In the genomic region with DNA sequence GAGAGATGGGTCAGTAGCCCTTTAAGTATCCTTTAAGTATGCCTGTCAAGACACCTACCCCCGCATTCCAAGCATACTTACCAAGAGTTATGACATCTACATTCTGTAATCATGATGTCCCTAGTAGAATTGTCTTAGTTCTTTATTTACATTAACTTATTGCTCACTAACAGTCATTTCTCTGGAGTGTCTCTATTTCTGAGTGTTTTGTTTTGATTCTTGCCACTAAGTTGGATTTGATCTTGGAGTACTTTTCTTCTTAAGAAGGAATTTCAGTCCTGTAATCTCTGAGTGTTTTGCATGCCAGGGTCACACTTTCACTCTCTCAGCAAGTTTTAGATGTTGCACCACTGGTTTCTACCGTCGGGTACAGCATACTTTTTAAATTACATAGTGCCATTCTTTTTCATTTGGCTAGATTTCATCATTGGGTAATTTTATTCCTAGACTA, we compare ENCODE assay signal across 14 cellular contexts.
DNase-seq lines count a peak whose midpoint lies in the region; ATAC-seq, FAIRE-seq and TF ChIP-seq lines count a peak whose summit lies in the region.
"Had no signal": no experiment of that assay in that cellular context is flagged by ENCODE, and none has a peak within 500 bp of the region (broad histone marks: within the 10 kb centered on the region; RNA-seq: fewer than 3 reads in every experiment).

No MANE protein-coding gene starts in this region.

- peak in 1 of 2 experiments; percentile 33; a peak in 2 of 5 replicates for TF ChIP-seq RAD21 in A549 (conservative IDR thresholded peaks at IDR 0.05 in 1 of 2, IDR thresholded peaks at IDR 0.05 in 1 of 2)

- H3K9me3 Mint-ChIP-seq in activated CD8-positive, alpha-beta memory T cell treated with anti-CD3 and anti-CD28 coated beads, Interleukin-2, amount 10 ng/mL, durations not matched to agents 7 days and 5 days (ENCODE audit: low read depth) = peaks cover 13% of the 10 kb centered on the region

- H3K4me1 ChIP-seq in A549 = peaks cover 39% of the 10 kb centered on the region
- H3K4me1 ChIP-seq: adrenal gland, BLaER1 had no signal

- ATAC-seq in A549 = peak; percentile 94 to 95
- no peak for ATAC-seq in HG02870 (IDR thresholded peaks at IDR 0.05; ENCODE audit: unreplicated experiment)
- ATAC-seq in activated CD8-positive, alpha-beta memory T cell treated with anti-CD3 and anti-CD28 coated beads, Interleukin-2, amount 10 ng/mL, durations not matched to agents 7 days and 5 days = no peak
- ATAC-seq in HG03139 (IDR thresholded peaks at IDR 0.05; ENCODE audit: unreplicated experiment) = no peak
- ATAC-seq: heart right ventricle, natural killer cell had no signal

- no peak overlapping the region for H3K4me3 Mint-ChIP-seq in activated CD8-positive, alpha-beta memory T cell treated with anti-CD3 and anti-CD28 coated beads, Interleukin-2, amount 10 ng/mL, durations not matched to agents 7 days and 5 days
- H3K4me3 Mint-ChIP-seq: activated CD4-positive, alpha-beta memory T cell treated with anti-CD3 and anti-CD28 coated beads, Interleukin-2, amount 10 ng/mL, durations not matched to agents 7 days and 5 days; natural killer cell had no signal

- no peak overlapping the region for H3K27ac Mint-ChIP-seq in activated CD8-positive, alpha-beta memory T cell treated with anti-CD3 and anti-CD28 coated beads, Interleukin-2, amount 10 ng/mL, durations not matched to agents 7 days and 5 days
- H3K27ac Mint-ChIP-seq: activated CD4-positive, alpha-beta memory T cell treated with anti-CD3 and anti-CD28 coated beads, Interleukin-2, amount 10 ng/mL, durations not matched to agents 7 days and 5 days; natural killer cell had no signal

- TF ChIP-seq EP300 in A549 (IDR thresholded peaks at IDR 0.05) = peak; percentile 53 to 77; a peak in 3 of 5 replicates

- POLR2A ChIA-PET in A549 (lab: Yijun Ruan, JAX) = no interaction called here

- no peaks in the 10 kb centered on the region for H3K4me1 Mint-ChIP-seq in activated CD8-positive, alpha-beta memory T cell treated with anti-CD3 and anti-CD28 coated beads, Interleukin-2, amount 10 ng/mL, durations not matched to agents 7 days and 5 days
- H3K4me1 Mint-ChIP-seq: activated CD4-positive, alpha-beta memory T cell treated with anti-CD3 and anti-CD28 coated beads, Interleukin-2, amount 10 ng/mL, durations not matched to agents 7 days and 5 days; natural killer cell had no signal

- CTCF ChIA-PET in A549 (lab: Yijun Ruan, JAX) = no interaction called here
- CTCF ChIA-PET in activated CD8-positive, alpha-beta memory T cell treated with anti-CD3 and anti-CD28 coated beads, Interleukin-2, amount 10 ng/mL, durations not matched to agents 7 days and 5 days (lab: Charles Lee) = interaction anchor here (1.1 kb wide), 1 partner anchor 18 kb away, joined by 3 read pairs; no protein-coding TSS in a partner anchor

- 0% methylated on average over 3 of the region's 3 CpGs for WGBS in A549 (ENCODE audit: missing lambda C conversion rate)

- FAIRE-seq in A549 (lab: Jason Lieb, UNC) = no peak

- peak overlapping the region; percentile 31 to 47; a peak in 4 of 6 replicates for H3K27ac ChIP-seq in A549
- H3K27ac ChIP-seq: adrenal gland, BLaER1, heart right ventricle had no signal

- H3K27me3 Mint-ChIP-seq in activated CD8-positive, alpha-beta memory T cell treated with anti-CD3 and anti-CD28 coated beads, Interleukin-2, amount 10 ng/mL, durations not matched to agents 7 days and 5 days = no peaks in the 10 kb centered on the region
- H3K27me3 Mint-ChIP-seq: activated CD4-positive, alpha-beta memory T cell treated with anti-CD3 and anti-CD28 coated beads, Interleukin-2, amount 10 ng/mL, durations not matched to agents 7 days and 5 days had no signal

- H3K9me3 ChIP-seq in A549 = no peaks in the 10 kb centered on the region
- H3K9me3 ChIP-seq: adrenal gland, BLaER1, heart right ventricle had no signal

- no peak for TF ChIP-seq CTCF in A549 (IDR thresholded peaks at IDR 0.05)

- no peak for TF ChIP-seq POLR2A in A549 (IDR thresholded peaks at IDR 0.05; ENCODE audit: low read length)

- H3K36me3 Mint-ChIP-seq in activated CD8-positive, alpha-beta memory T cell treated with anti-CD3 and anti-CD28 coated beads, Interleukin-2, amount 10 ng/mL, durations not matched to agents 7 days and 5 days = no peaks in the 10 kb centered on the region
- H3K36me3 Mint-ChIP-seq: natural killer cell had no signal

- peak; percentile 38 to 73 for DNase-seq in A549 (ENCODE audit: low read depth in 1 of 2, low spot score in 1 of 2)
- peak; percentile 70 for DNase-seq in HS-27A (ENCODE audit: low read depth)
- DNase-seq in T47D (ENCODE audit: low read depth in 1 of 2, low spot score in 1 of 2) = peak; percentile 25 to 87
- peak; percentile 86 for DNase-seq in kidney tubule cell (ENCODE audit: low spot score)
- no peak for DNase-seq in NCI-H1436 treated with DMSO at 0.1 percent for 48 hours (lab: John Stamatoyannopoulos, UW)
- DNase-seq in activated CD8-positive, alpha-beta memory T cell treated with anti-CD3 and anti-CD28 coated beads, Interleukin-2, amount 10 ng/mL, durations not matched to agents 7 days and 5 days = no peak
- DNase-seq: activated CD4-positive, alpha-beta memory T cell treated with anti-CD3 and anti-CD28 coated beads, Interleukin-2, amount 10 ng/mL, durations not matched to agents 7 days and 5 days; adrenal gland; heart right ventricle; natural killer cell; NCI-H1048 had no signal

- peak overlapping the region; percentile 70 for H3K4me2 ChIP-seq in A549
- H3K4me2 ChIP-seq: BLaER1 had no signal

- in situ Hi-C loops in T47D (cut with HindIII; ENCODE audit: low pct_unique_long_range_greater_than_20kb, low sequenced_read_pairs) = no loop called here

- H3K4me3 ChIP-seq in A549 = no peak overlapping the region; the same call in 2 of the 3 replicates
- H3K4me3 ChIP-seq: adrenal gland, BLaER1, heart right ventricle had no signal

TF ChIP-seq in A549, 52 proteins besides CTCF, POLR2A, EP300 and RAD21 (continues in another document):
- TF ChIP-seq ZC3H11A (IDR thresholded peaks at IDR 0.05) (no peak), ZFP36 (IDR thresholded peaks at IDR 0.05; ENCODE audit: borderline replicate concordance, partially characterized antibody) (no peak), RCOR1 (IDR thresholded peaks at IDR 0.05; ENCODE audit: low read depth, low read length) (no peak), JUN (IDR thresholded peaks at IDR 0.05) (peak; percentile 45 to 67; a peak in 2 of 5 replicates), HOXA7 (CRISPR knock-in tag; IDR thresholded peaks at IDR 0.05) (no peak), EHF (CRISPR knock-in tag; IDR thresholded peaks at IDR 0.05) (no peak), BHLHE40 (IDR thresholded peaks at IDR 0.05; ENCODE audit: low read depth, low read length) (no peak), MYC (IDR thresholded peaks at IDR 0.05; ENCODE audit: borderline replicate concordance, low read length) (no peak), CEBPB (IDR thresholded peaks at IDR 0.05) (peak; percentile 86 to 87), GATA3 (IDR thresholded peaks at IDR 0.05; ENCODE audit: borderline replicate concordance) (peak; percentile 85; the same call in 1 of the 2 replicates), FOSB (CRISPR knock-in tag; IDR thresholded peaks at IDR 0.05) (no peak), ZNF302 (CRISPR knock-in tag; IDR thresholded peaks at IDR 0.05) (no peak), JUNB (IDR thresholded peaks at IDR 0.05) (peak; percentile 85), REST (IDR thresholded peaks at IDR 0.05) (no peak), CBX2 (IDR thresholded peaks at IDR 0.05; ENCODE audit: borderline replicate concordance, low read depth) (no peak), FOSL2 (IDR thresholded peaks at IDR 0.05) (peak; percentile 70), FOSL2 (CRISPR knock-in tag; IDR thresholded peaks at IDR 0.05) (peak; percentile 73)
- TF ChIP-seq, protein P1, sequence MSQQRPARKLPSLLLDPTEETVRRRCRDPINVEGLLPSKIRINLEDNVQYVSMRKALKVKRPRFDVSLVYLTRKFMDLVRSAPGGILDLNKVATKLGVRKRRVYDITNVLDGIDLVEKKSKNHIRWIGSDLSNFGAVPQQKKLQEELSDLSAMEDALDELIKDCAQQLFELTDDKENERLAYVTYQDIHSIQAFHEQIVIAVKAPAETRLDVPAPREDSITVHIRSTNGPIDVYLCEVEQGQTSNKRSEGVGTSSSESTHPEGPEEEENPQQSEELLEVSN (IDR thresholded peaks at IDR 0.05; ENCODE audit: borderline replicate concordance, low read depth) = no peak

Comparison
In these comparisons a context has a peak if more than half of its experiments do, and no peak if none do; other contexts are left out.
1. ATAC-seq: peak in A549 (2 of 2); none in HG02870 (single experiment), activated CD8-positive, alpha-beta memory T cell treated with anti-CD3 and anti-CD28 coated beads, Interleukin-2, amount 10 ng/mL, durations not matched to agents 7 days and 5 days (single experiment) and HG03139 (single experiment).
2. DNase-seq: peak in A549 (2 of 2), HS-27A (single experiment), T47D (2 of 2) and kidney tubule cell (single experiment); none in NCI-H1436 treated with DMSO at 0.1 percent for 48 hours (single experiment) and activated CD8-positive, alpha-beta memory T cell treated with anti-CD3 and anti-CD28 coated beads, Interleukin-2, amount 10 ng/mL, durations not matched to agents 7 days and 5 days (single experiment).